1 cellular context compared by ENCODE assay signal in genomic region chr16:46811682-46812081, GRCh38.
TF ChIP-seq lines count a peak whose summit lies in the region.

No MANE protein-coding gene starts in this region.

TF ChIP-seq in IMR-90, 13 proteins besides CTCF, POLR2A, EP300 and RAD21 (continued from another document):
- TF ChIP-seq CHD1 (IDR thresholded peaks at IDR 0.05; ENCODE audit: low read depth, low read length), result no peak
